In the genomic region with DNA sequence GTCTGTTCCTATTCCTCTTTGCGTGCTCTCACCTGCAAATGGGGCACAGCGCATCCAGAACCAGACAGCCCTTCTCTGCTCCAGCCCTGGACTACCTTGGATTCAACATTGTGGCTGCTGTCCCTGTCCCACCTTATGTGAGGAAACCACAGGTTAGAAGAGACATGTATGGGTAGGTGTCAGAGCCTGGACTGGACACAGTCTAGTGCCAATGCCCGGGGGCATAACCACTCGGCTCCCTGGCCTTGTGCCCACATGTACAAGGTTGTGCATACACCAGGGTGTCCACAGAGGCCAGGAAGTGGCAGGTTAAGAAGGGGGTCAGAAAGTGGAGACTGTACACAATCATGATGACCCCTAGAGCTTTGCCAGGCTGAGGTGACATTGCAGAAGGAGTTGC, we compare ENCODE assay signal across 27 cellular contexts.
"Had no signal": no experiment of that assay in that cellular context is flagged by ENCODE, and none has a peak within 500 bp of the region (broad histone marks: within the 10 kb centered on the region; RNA-seq: fewer than 3 reads in every experiment).

No MANE protein-coding gene starts in this region.

- H3K9me3 ChIP-seq: esophagus squamous epithelium, gastrocnemius medialis, lower lobe of right lung had no signal

- H3K4me3 Mint-ChIP-seq: effector memory CD8-positive, alpha-beta T cell; endodermal cell had no signal

- H3K36me3 ChIP-seq: esophagus squamous epithelium, gastrocnemius medialis, heart right ventricle, left lung, lower lobe of right lung had no signal

- H3K9me3 Mint-ChIP-seq: effector memory CD8-positive, alpha-beta T cell had no signal

- H3K27ac ChIP-seq: coronary artery, dorsolateral prefrontal cortex, epithelial cell of prostate, esophagus squamous epithelium, gastrocnemius medialis, heart right ventricle, left lung, lower lobe of right lung had no signal

- ATAC-seq: effector memory CD8-positive, alpha-beta T cell; esophagus mucosa; gastrocnemius medialis; heart right ventricle; left cardiac atrium; left lung; left ventricle myocardium superior; lower lobe of right lung had no signal

- H3K4me3 ChIP-seq: coronary artery, dorsolateral prefrontal cortex, esophagus squamous epithelium, gastrocnemius medialis, heart right ventricle, left lung, lower lobe of right lung had no signal

- H3K4me1 ChIP-seq: gastrocnemius medialis, heart right ventricle, left lung, lower lobe of right lung had no signal

- FAIRE-seq: colon, endometrium, islet of Langerhans, keratinocyte had no signal

- DNase-seq: dermis blood vessel endothelial cell; dorsolateral prefrontal cortex; effector CD8-positive, alpha-beta T cell; effector memory CD8-positive, alpha-beta T cell; endodermal cell; erythroblast; esophagus squamous epithelium; foreskin fibroblast; foreskin melanocyte; gastrocnemius medialis; glutamatergic neuron; head of caudate nucleus; heart right ventricle; hippocampal formation; left cardiac atrium; left lung; left ventricle myocardium superior; lower lobe of right lung; mesenchymal stem cell; midbrain had no signal

- H3K4me1 Mint-ChIP-seq: endodermal cell had no signal

- H3K27ac Mint-ChIP-seq: effector memory CD8-positive, alpha-beta T cell; endodermal cell had no signal
